ENCODE assay signal across 8 cellular contexts in genomic region chrX:3843522-3844145, GRCh38.
DNase-seq lines count a peak whose midpoint lies in the region; ATAC-seq and TF ChIP-seq lines count a peak whose summit lies in the region.
"Not testable (repeated sequence)": the region's sequence is repeated elsewhere in the genome, so short reads cannot be mapped to it uniquely, and the experiment has no call there.

No MANE protein-coding gene starts in this region.

- H3K27ac Mint-ChIP-seq in stimulated activated memory B cell treated with anti-CD40 and anti-IgM and Interleukin-4, amounts not matched to agents 10 μg/mL and 1 μg/mL and 100 μg/mL, for 72 hours, result not testable (repeated sequence)

- TF ChIP-seq CTCF in GM12875 (IDR thresholded peaks at IDR 0.05; ENCODE audit: borderline replicate concordance, insufficient read depth, low read depth, low read length); HFF-Myc (IDR thresholded peaks at IDR 0.05; ENCODE audit: low read depth, low read length, missing control alignments); astrocyte of the cerebellum (IDR thresholded peaks at IDR 0.05; ENCODE audit: low read depth, low read length, missing control alignments): not testable (repeated sequence)

- not testable (repeated sequence) for H3K27me3 ChIP-seq in Karpas-422 (ENCODE audit: low read length); iPS-20b (ENCODE audit: insufficient read depth, low read length)

- peak overlapping the region; percentile 39; the same call in 1 of the 2 replicates for H3K9ac ChIP-seq in Karpas-422 (ENCODE audit: low read length)
- not testable (repeated sequence) for H3K9ac ChIP-seq in iPS-20b (ENCODE audit: low read depth, low read length)

- H3K79me2 ChIP-seq in Karpas-422 (ENCODE audit: low read length), result not testable (repeated sequence)

- not testable (repeated sequence) for H3K9me3 Mint-ChIP-seq in stimulated activated memory B cell treated with anti-CD40 and anti-IgM and Interleukin-4, amounts not matched to agents 10 μg/mL and 1 μg/mL and 100 μg/mL, for 72 hours

- H3K4me1 Mint-ChIP-seq in stimulated activated memory B cell treated with anti-CD40 and anti-IgM and Interleukin-4, amounts not matched to agents 10 μg/mL and 1 μg/mL and 100 μg/mL, for 72 hours, result not testable (repeated sequence)

- H3K4me3 Mint-ChIP-seq in stimulated activated memory B cell treated with anti-CD40 and anti-IgM and Interleukin-4, amounts not matched to agents 10 μg/mL and 1 μg/mL and 100 μg/mL, for 72 hours, result not testable (repeated sequence)

- H3K9me3 ChIP-seq in Karpas-422 (ENCODE audit: low read length); iPS-20b (ENCODE audit: insufficient read depth, low read depth, low read length): not testable (repeated sequence)

- not testable (repeated sequence) for H4K20me1 ChIP-seq in Karpas-422 (ENCODE audit: insufficient read depth, low read depth, low read length)

- H3K9me2 ChIP-seq in Karpas-422 (replicated peaks; ENCODE audit: insufficient read depth, low read length), result not testable (repeated sequence)

- H3K27me3 Mint-ChIP-seq in stimulated activated memory B cell treated with anti-CD40 and anti-IgM and Interleukin-4, amounts not matched to agents 10 μg/mL and 1 μg/mL and 100 μg/mL, for 72 hours, result not testable (repeated sequence)

- in situ Hi-C loops in astrocyte of the cerebellum (cut with HindIII; ENCODE audit: low sequenced_read_pairs), result not testable (repeated sequence)

- H3K36me3 ChIP-seq in Karpas-422 (ENCODE audit: insufficient read depth, low read length); iPS-20b (ENCODE audit: insufficient read depth, low read depth, low read length): not testable (repeated sequence)

- not testable (repeated sequence) for H3K36me3 Mint-ChIP-seq in stimulated activated memory B cell treated with anti-CD40 and anti-IgM and Interleukin-4, amounts not matched to agents 10 μg/mL and 1 μg/mL and 100 μg/mL, for 72 hours

- peak; percentile 95 for ATAC-seq in GM19397 (IDR thresholded peaks at IDR 0.05; ENCODE audit: unreplicated experiment)
- peak; percentile 99 for ATAC-seq in HG03097 (IDR thresholded peaks at IDR 0.05; ENCODE audit: low FRiP score, unreplicated experiment)
- peak; percentile 91 for ATAC-seq in stimulated activated memory B cell treated with anti-CD40 and anti-IgM and Interleukin-4, amounts not matched to agents 10 μg/mL and 1 μg/mL and 100 μg/mL, for 72 hours

- not testable (repeated sequence) for H3K4me2 ChIP-seq in Karpas-422 (ENCODE audit: low read depth, low read length, poor library complexity, severe bottlenecking)

- H2AFZ ChIP-seq in Karpas-422 (ENCODE audit: low read length), result not testable (repeated sequence)

- DNase-seq in HFF-Myc (ENCODE audit: extremely low read depth, low read depth); Karpas-422; astrocyte of the cerebellum (ENCODE audit: low read depth): not testable (repeated sequence)

- not testable (repeated sequence) for H3K27ac ChIP-seq in Karpas-422 (ENCODE audit: low read length); iPS-20b (ENCODE audit: low read length)

- H3K4me3 ChIP-seq in GM12875 (ENCODE audit: low read depth, low read length) (peak overlapping the region; percentile 47), HFF-Myc (replicated peaks; ENCODE audit: low read depth, low read length) (peak overlapping the region; percentile 33; the same call in 1 of the 2 replicates), Karpas-422 (ENCODE audit: low read length) (peak overlapping the region; percentile 53; the same call in 1 of the 2 replicates), astrocyte of the cerebellum (ENCODE audit: low read depth, low read length) (peak overlapping the region; percentile 41), iPS-20b (ENCODE audit: low read length) (peak overlapping the region; percentile 38; the same call in 1 of the 2 replicates)

- not testable (repeated sequence) for H3K4me1 ChIP-seq in Karpas-422 (ENCODE audit: low read length); iPS-20b (ENCODE audit: insufficient read depth, low read length)
